Comparison of ENCODE assay signal across 26 cellular contexts in the genomic region with DNA sequence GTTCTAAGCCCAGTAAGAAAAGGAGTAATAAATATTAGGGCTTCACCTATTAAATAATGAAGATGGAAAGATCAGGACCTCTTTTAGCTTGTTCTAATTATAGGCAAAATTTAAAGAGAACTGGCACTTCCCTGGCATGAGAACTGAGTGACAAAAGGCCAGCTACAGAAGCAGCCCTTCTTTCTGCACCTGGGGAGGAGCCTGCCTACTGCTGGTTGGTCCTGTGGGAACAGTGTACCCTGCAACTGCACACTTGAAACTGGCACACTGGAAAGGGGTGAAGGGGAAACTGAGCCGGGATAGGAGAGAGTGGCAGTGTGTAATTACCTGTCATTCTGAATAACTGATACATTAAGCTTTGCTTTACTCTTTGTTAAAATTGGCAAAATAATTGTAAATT.
DNase-seq lines count a peak whose midpoint lies in the region; ATAC-seq, FAIRE-seq and TF ChIP-seq lines count a peak whose summit lies in the region.
"Had no signal": no experiment of that assay in that cellular context is flagged by ENCODE, and none has a peak within 500 bp of the region (broad histone marks: within the 10 kb centered on the region; RNA-seq: fewer than 3 reads in every experiment).

No MANE protein-coding gene starts in this region.

- no peak for TF ChIP-seq POLR2A in A549 (IDR thresholded peaks at IDR 0.05; ENCODE audit: low read length)
- no peak for TF ChIP-seq POLR2A in tibial nerve (IDR thresholded peaks at IDR 0.05)

- POLR2A ChIA-PET in A549 (lab: Yijun Ruan, JAX) = no interaction called here

- no peak overlapping the region for H3K4me3 ChIP-seq in A549
- no peak overlapping the region for H3K4me3 ChIP-seq in tibial nerve
- H3K4me3 ChIP-seq: cardiac muscle cell had no signal

- TF ChIP-seq RAD21 in A549 (conservative IDR thresholded peaks at IDR 0.05 in 1 of 2, IDR thresholded peaks at IDR 0.05 in 1 of 2) = no peak

- TF ChIP-seq EP300 in A549 (IDR thresholded peaks at IDR 0.05) = no peak
- no peak for TF ChIP-seq EP300 in tibial nerve (IDR thresholded peaks at IDR 0.05)

- H3K27ac Mint-ChIP-seq in Calu3 (ENCODE audit: unreplicated experiment) = peak overlapping the region; percentile 69
- peak overlapping the region; percentile 48 for H3K27ac Mint-ChIP-seq in activated T-helper 1 cell treated with anti-CD3 and anti-CD28 coated beads, Interleukin-12 subunit alpha, Interleukin-12 subunit beta, Interleukin-2, Interleukin-4 antibody, amounts not matched to agents 30 ng/mL and 10 ng/mL and 1 ng/mL, durations not matched to agents 14 hours and 24 hours and 36 hours

- H3K9me3 ChIP-seq in A549 (no peaks in the 10 kb centered on the region), tibial nerve (no peaks in the 10 kb centered on the region)

- H3K4me1 ChIP-seq in A549 (peaks cover 25% of the 10 kb centered on the region), tibial nerve (peaks cover 0 to 42% (median 3%) of the 10 kb centered on the region in 4 donors)

- TF ChIP-seq CTCF in A549 (IDR thresholded peaks at IDR 0.05) = no peak
- no peak for TF ChIP-seq CTCF in Calu3 (IDR thresholded peaks at IDR 0.05; ENCODE audit: unreplicated experiment)
- TF ChIP-seq CTCF in tibial nerve (IDR thresholded peaks at IDR 0.05) = no peak

- FAIRE-seq in A549 (lab: Jason Lieb, UNC) = no peak
- FAIRE-seq: D721Med, GM12891, urothelium cell line had no signal

- no peaks in the 10 kb centered on the region for H3K9me3 Mint-ChIP-seq in Calu3 (ENCODE audit: low read depth, unreplicated experiment)
- H3K9me3 Mint-ChIP-seq in activated T-helper 1 cell treated with anti-CD3 and anti-CD28 coated beads, Interleukin-12 subunit alpha, Interleukin-12 subunit beta, Interleukin-2, Interleukin-4 antibody, amounts not matched to agents 30 ng/mL and 10 ng/mL and 1 ng/mL, durations not matched to agents 14 hours and 24 hours and 36 hours = no peaks in the 10 kb centered on the region
- H3K9me3 Mint-ChIP-seq: activated CD8-positive, alpha-beta T cell treated with anti-CD3 and anti-CD28 coated beads for 36 hours had no signal

- no peaks in the 10 kb centered on the region for H3K27me3 Mint-ChIP-seq in Calu3 (ENCODE audit: unreplicated experiment)
- no peaks in the 10 kb centered on the region for H3K27me3 Mint-ChIP-seq in activated T-helper 1 cell treated with anti-CD3 and anti-CD28 coated beads, Interleukin-12 subunit alpha, Interleukin-12 subunit beta, Interleukin-2, Interleukin-4 antibody, amounts not matched to agents 30 ng/mL and 10 ng/mL and 1 ng/mL, durations not matched to agents 14 hours and 24 hours and 36 hours (ENCODE audit: insufficient read depth)
- H3K27me3 Mint-ChIP-seq: activated CD8-positive, alpha-beta T cell treated with anti-CD3 and anti-CD28 coated beads for 36 hours had no signal

- WGBS in A549 (ENCODE audit: missing lambda C conversion rate) = 84% methylated on average over 1 of the region's 1 CpG
- 89 to 94% methylated on average over 1 of the region's 1 CpG for WGBS in tibial nerve, 2 donors

- H3K4me1 Mint-ChIP-seq in Calu3 (ENCODE audit: low read depth, unreplicated experiment) = peaks cover 54% of the 10 kb centered on the region
- H3K4me1 Mint-ChIP-seq in activated T-helper 1 cell treated with anti-CD3 and anti-CD28 coated beads, Interleukin-12 subunit alpha, Interleukin-12 subunit beta, Interleukin-2, Interleukin-4 antibody, amounts not matched to agents 30 ng/mL and 10 ng/mL and 1 ng/mL, durations not matched to agents 14 hours and 24 hours and 36 hours (ENCODE audit: low read depth) = peaks cover 52% of the 10 kb centered on the region

- H3K4me3 Mint-ChIP-seq in Calu3 (ENCODE audit: low read depth, unreplicated experiment) = no peak overlapping the region
- H3K4me3 Mint-ChIP-seq in activated T-helper 1 cell treated with anti-CD3 and anti-CD28 coated beads, Interleukin-12 subunit alpha, Interleukin-12 subunit beta, Interleukin-2, Interleukin-4 antibody, amounts not matched to agents 30 ng/mL and 10 ng/mL and 1 ng/mL, durations not matched to agents 14 hours and 24 hours and 36 hours = no peak overlapping the region
- H3K4me3 Mint-ChIP-seq: activated CD8-positive, alpha-beta T cell treated with anti-CD3 and anti-CD28 coated beads for 36 hours had no signal

- H3K4me2 ChIP-seq in A549 = peak overlapping the region; percentile 52; the same call in 2 of the 3 replicates

- intact Hi-C loops in Calu3 (cut with micrococcal nuclease; ENCODE audit: unreplicated experiment) = no loop called here
- intact Hi-C loops in activated T-helper 1 cell treated with anti-CD3 and anti-CD28 coated beads, Interleukin-12 subunit alpha, Interleukin-12 subunit beta, Interleukin-2, Interleukin-4 antibody, amounts not matched to agents 30 ng/mL and 10 ng/mL and 1 ng/mL, durations not matched to agents 14 hours and 24 hours and 36 hours (cut with micrococcal nuclease) = no loop called here

- ATAC-seq in A549 (no peak), left lobe of liver (peak; percentile 11), HG02840 (IDR thresholded peaks at IDR 0.05; ENCODE audit: low FRiP score, unreplicated experiment) (no peak)
- ATAC-seq: activated CD8-positive, alpha-beta T cell treated with anti-CD3 and anti-CD28 coated beads for 36 hours had no signal

- CTCF ChIA-PET in A549 (lab: Yijun Ruan, JAX) = interaction anchor here (0.8 to 12.6 kb wide), 4 partner anchors 36 to 805 kb away, joined by 3 to 200 read pairs (median 3); no protein-coding TSS in a partner anchor
- CTCF ChIA-PET in Calu3 (lab: Charles Lee) = no interaction called here

- H3K27ac ChIP-seq in A549 (peak overlapping the region; percentile 28 to 56; a peak in 5 of 6 replicates), tibial nerve (no peak overlapping the region)
- H3K27ac ChIP-seq: cardiac muscle cell had no signal

- H3K27me3 ChIP-seq in tibial nerve = no peaks in the 10 kb centered on the region
- H3K27me3 ChIP-seq: cardiac muscle cell had no signal

- no TSS peak for BruUV-seq in Calu3 (replicated peaks; lab: Mats Ljungman, UMichigan)

- DNase-seq in A549 (ENCODE audit: low read depth in 1 of 2, low spot score in 1 of 2) = no peak
- DNase-seq in Calu3 = no peak
- no peak for DNase-seq in activated T-helper 1 cell treated with anti-CD3 and anti-CD28 coated beads, Interleukin-12 subunit alpha, Interleukin-12 subunit beta, Interleukin-2, Interleukin-4 antibody, amounts not matched to agents 30 ng/mL and 10 ng/mL and 1 ng/mL, durations not matched to agents 14 hours and 24 hours and 36 hours (ENCODE audit: low spot score)
- no peak for DNase-seq in left lobe of liver (ENCODE audit: low spot score)
- no peak for DNase-seq in tibial nerve (ENCODE audit: low spot score in 2 of 2)
- no peak for DNase-seq in NCI-H345 (lab: John Stamatoyannopoulos, UW)
- DNase-seq: activated CD4-positive, CD25-positive, alpha-beta regulatory T cell treated with anti-CD3 and anti-CD28 coated beads, Interleukin-2, amount 50 U/mL, for 72 hours; activated CD8-positive, alpha-beta T cell treated with anti-CD3 and anti-CD28 coated beads for 36 hours; activated gamma-delta T cell treated with Interleukin-2 at 50 U/mL for 16 hours; amniotic stem cell; C1 segment of cervical spinal cord; dermis blood vessel endothelial cell; H7; kidney glomerular epithelial cell; mesendoderm; NCI-H1092 treated with DMSO at 0.1 percent for 48 hours; NCI-H1930; NCI-H748 treated with DMSO at 0.1 percent for 48 hours; OCI-M1; SIG-M5; stimulated activated CD4-positive, alpha-beta T cell treated with anti-CD3 and anti-CD28 coated beads, Interleukin-1b, Interleukin-23, amount 100 ng/mL, for 48 hours had no signal

- H3K36me3 Mint-ChIP-seq in Calu3 (ENCODE audit: insufficient read depth, unreplicated experiment) = peaks cover 19% of the 10 kb centered on the region
- H3K36me3 Mint-ChIP-seq in activated T-helper 1 cell treated with anti-CD3 and anti-CD28 coated beads, Interleukin-12 subunit alpha, Interleukin-12 subunit beta, Interleukin-2, Interleukin-4 antibody, amounts not matched to agents 30 ng/mL and 10 ng/mL and 1 ng/mL, durations not matched to agents 14 hours and 24 hours and 36 hours (ENCODE audit: low read depth) = peaks cover 39% of the 10 kb centered on the region

- peaks cover 0 to 44% (median 0%) of the 10 kb centered on the region in 3 donors for H3K36me3 ChIP-seq in tibial nerve
- H3K36me3 ChIP-seq: cardiac muscle cell had no signal

TF ChIP-seq in A549, 52 proteins besides CTCF, POLR2A, EP300 and RAD21 (continues in another document):
- no peak for TF ChIP-seq ATOH8 (CRISPR knock-in tag; IDR thresholded peaks at IDR 0.05; ENCODE audit: low read depth)
- no peak for TF ChIP-seq MAZ (IDR thresholded peaks at IDR 0.05; ENCODE audit: borderline replicate concordance, low read depth, low read length)
- no peak for TF ChIP-seq CHD2 (IDR thresholded peaks at IDR 0.05; ENCODE audit: low read length, partially characterized antibody)
- TF ChIP-seq KDM1A (IDR thresholded peaks at IDR 0.05; ENCODE audit: low read depth) = no peak
- no peak for TF ChIP-seq NPAS2 (CRISPR knock-in tag; IDR thresholded peaks at IDR 0.05; ENCODE audit: borderline replicate concordance)
- TF ChIP-seq HMGXB4 (CRISPR knock-in tag; IDR thresholded peaks at IDR 0.05; ENCODE audit: borderline replicate concordance) = no peak
- no peak for TF ChIP-seq FOSL2 (IDR thresholded peaks at IDR 0.05)
- TF ChIP-seq FOSL2 (CRISPR knock-in tag; IDR thresholded peaks at IDR 0.05) = no peak
- TF ChIP-seq GATA3 (IDR thresholded peaks at IDR 0.05; ENCODE audit: borderline replicate concordance) = no peak
- no peak for TF ChIP-seq SMC3 (IDR thresholded peaks at IDR 0.05)
- no peak for TF ChIP-seq ZSCAN20 (CRISPR knock-in tag; IDR thresholded peaks at IDR 0.05)
- no peak for TF ChIP-seq KDM5A (IDR thresholded peaks at IDR 0.05)

Comparison
In these comparisons a context has a peak if more than half of its experiments do, and no peak if none do; other contexts are left out.
1. H3K27ac ChIP-seq: peak in A549 (2 of 2); none in tibial nerve (0 of 4).